ENCODE assay signal across 8 cellular contexts in genomic region chr14:34322940-34323418, GRCh38.
DNase-seq lines count a peak whose midpoint lies in the region; ATAC-seq lines count a peak whose summit lies in the region.

No MANE protein-coding gene starts in this region.

- DNase-seq in NCI-H1417 (lab: John Stamatoyannopoulos, UW) (peak; percentile 55 to 88 (median 81)), NCI-H1417 treated with DMSO at 0.1 percent for 48 hours (lab: John Stamatoyannopoulos, UW) (no peak), NCI-H446 (lab: John Stamatoyannopoulos, UW) (peak; percentile 71 to 86), dedifferentiated amniotic fluid mesenchymal stem cell (ENCODE audit: extremely low spot score) (peak; percentile 30), medulla oblongata (ENCODE audit: extremely low spot score) (peak; percentile 74)
- peak; percentile 81 for DNase-seq in activated CD4-positive, alpha-beta T cell treated with anti-CD3 and anti-CD28 coated beads for 48 hours
- peak; percentile 34 to 55 for DNase-seq in stimulated activated CD8-positive, alpha-beta memory T cell treated with anti-CD3 and anti-CD28 coated beads, Interleukin-2, amount 100 ng/mL, for 1 hour (ENCODE audit: low read depth in 2 of 2)

- peak; percentile 72 for ATAC-seq in HG03095 (IDR thresholded peaks at IDR 0.05; ENCODE audit: unreplicated experiment)
